14 cellular contexts compared by ENCODE assay signal in genomic region chr18:76720683-76721082, GRCh38.
A peak's percentile ranks its signal among the peaks of the same experiment; 100 is the strongest.
DNase-seq lines count a peak whose midpoint lies in the region; ATAC-seq and TF ChIP-seq lines count a peak whose summit lies in the region.
"Had no signal": no experiment of that assay in that cellular context is flagged by ENCODE, and none has a peak within 500 bp of the region (broad histone marks: within the 10 kb centered on the region; RNA-seq: fewer than 3 reads in every experiment).

No MANE protein-coding gene starts in this region.

- no peak overlapping the region for H3K27ac ChIP-seq in GM23338 (ENCODE audit: low read depth)
- no peak overlapping the region for H3K27ac ChIP-seq in mesenchymal stem cell (ENCODE audit: low read length, poor library complexity, severe bottlenecking)
- H3K27ac ChIP-seq: heart right ventricle, parathyroid adenoma had no signal

- POLR2A ChIA-PET in naive thymus-derived CD8-positive, alpha-beta T cell (lab: Charles Lee), result interaction anchor here (0.8 to 1.4 kb wide), 3 partner anchors 11 to 1692 kb away, joined by 3 to 4 read pairs (median 3); partner anchors contain the start of gene ZNF236

- no peaks in the 10 kb centered on the region for H3K9me3 ChIP-seq in Loucy (ENCODE audit: insufficient read depth, low read depth, low read length)
- no peaks in the 10 kb centered on the region for H3K9me3 ChIP-seq in mesenchymal stem cell (ENCODE audit: control insufficient read depth, low read length)
- H3K9me3 ChIP-seq: HAP-1, heart right ventricle had no signal

- no peaks in the 10 kb centered on the region for H3K36me3 ChIP-seq in Loucy (ENCODE audit: insufficient read depth, low read length)
- H3K36me3 ChIP-seq in GM23338 (ENCODE audit: insufficient read depth), result no peaks in the 10 kb centered on the region
- no peaks in the 10 kb centered on the region for H3K36me3 ChIP-seq in mesenchymal stem cell (ENCODE audit: control insufficient read depth in 1 of 2, insufficient read depth in 2 of 2, low read depth in 1 of 2, low read length in 2 of 2)
- H3K36me3 ChIP-seq: HAP-1, heart right ventricle had no signal

- H3K4me2 ChIP-seq in Loucy (ENCODE audit: low read depth, low read length, poor library complexity, severe bottlenecking) (peak overlapping the region; percentile 66), GM23338 (no peak overlapping the region), mesenchymal stem cell (ENCODE audit: low read length, poor library complexity, severe bottlenecking) (no peak overlapping the region)

- no peak overlapping the region for H2BK12ac ChIP-seq in mesenchymal stem cell (ENCODE audit: low read length in 2 of 2)

- no peak overlapping the region for H2BK120ac ChIP-seq in mesenchymal stem cell (ENCODE audit: low read depth, low read length)

- H2BK15ac ChIP-seq in mesenchymal stem cell (ENCODE audit: low read depth, poor library complexity, severe bottlenecking), result no peak overlapping the region

- no peak overlapping the region for H2BK5ac ChIP-seq in mesenchymal stem cell (ENCODE audit: low read depth, low read length, poor library complexity, severe bottlenecking)

- peaks cover 29% of the 10 kb centered on the region for H3K4me1 ChIP-seq in Loucy (ENCODE audit: insufficient read depth, low read length, poor library complexity, severe bottlenecking)
- H3K4me1 ChIP-seq in GM23338 (ENCODE audit: insufficient read depth), result no peaks in the 10 kb centered on the region
- no peaks in the 10 kb centered on the region for H3K4me1 ChIP-seq in mesenchymal stem cell (ENCODE audit: control insufficient read depth, insufficient read depth, low read depth, low read length)
- H3K4me1 ChIP-seq: HAP-1, heart right ventricle, parathyroid adenoma had no signal

- H3K36me3 Mint-ChIP-seq in activated T-cell treated with anti-CD3 and anti-CD28 coated beads, Interleukin-2, amount 50 U/mL, for 4 hours (ENCODE audit: insufficient read depth), result no peaks in the 10 kb centered on the region
- no peaks in the 10 kb centered on the region for H3K36me3 Mint-ChIP-seq in activated naive CD8-positive, alpha-beta T cell treated with anti-CD3 and anti-CD28 coated beads for 36 hours
- H3K36me3 Mint-ChIP-seq in naive thymus-derived CD8-positive, alpha-beta T cell, result no peaks in the 10 kb centered on the region
- no peaks in the 10 kb centered on the region for H3K36me3 Mint-ChIP-seq in GM23338 (ENCODE audit: low read depth)

- H3F3A ChIP-seq in Loucy (ENCODE audit: low read depth) (peaks cover 7% of the 10 kb centered on the region), GM23338 (replicated peaks; ENCODE audit: low read depth) (no peaks in the 10 kb centered on the region)

- WGBS in mesenchymal stem cell, result 98% methylated on average over 2 of the region's 5 CpGs

- peaks cover 49% of the 10 kb centered on the region for H3K4me1 Mint-ChIP-seq in activated T-cell treated with anti-CD3 and anti-CD28 coated beads, Interleukin-2, amount 50 U/mL, for 4 hours (ENCODE audit: low read depth)
- peaks cover 32% of the 10 kb centered on the region for H3K4me1 Mint-ChIP-seq in activated naive CD8-positive, alpha-beta T cell treated with anti-CD3 and anti-CD28 coated beads for 36 hours
- peaks cover 28 to 52% (median 41%) of the 10 kb centered on the region in 4 donors for H3K4me1 Mint-ChIP-seq in naive thymus-derived CD8-positive, alpha-beta T cell
- no peaks in the 10 kb centered on the region for H3K4me1 Mint-ChIP-seq in GM23338

- H3K9me3 Mint-ChIP-seq in activated T-cell treated with anti-CD3 and anti-CD28 coated beads, Interleukin-2, amount 50 U/mL, for 4 hours, result no peaks in the 10 kb centered on the region
- no peaks in the 10 kb centered on the region for H3K9me3 Mint-ChIP-seq in activated naive CD8-positive, alpha-beta T cell treated with anti-CD3 and anti-CD28 coated beads for 36 hours
- H3K9me3 Mint-ChIP-seq in naive thymus-derived CD8-positive, alpha-beta T cell, result no peaks in the 10 kb centered on the region
- no peaks in the 10 kb centered on the region for H3K9me3 Mint-ChIP-seq in GM23338

- H3K27me3 Mint-ChIP-seq in activated T-cell treated with anti-CD3 and anti-CD28 coated beads, Interleukin-2, amount 50 U/mL, for 4 hours (ENCODE audit: low read depth), result no peaks in the 10 kb centered on the region
- peaks cover 46% of the 10 kb centered on the region for H3K27me3 Mint-ChIP-seq in activated naive CD8-positive, alpha-beta T cell treated with anti-CD3 and anti-CD28 coated beads for 36 hours
- peaks cover 2 to 20% (median 8%) of the 10 kb centered on the region in 5 donors for H3K27me3 Mint-ChIP-seq in naive thymus-derived CD8-positive, alpha-beta T cell
- peaks cover 3% of the 10 kb centered on the region for H3K27me3 Mint-ChIP-seq in GM23338 (ENCODE audit: insufficient read depth, low read depth, poor library complexity)

- H2AK5ac ChIP-seq in mesenchymal stem cell (ENCODE audit: low read length, severe bottlenecking), result no peak overlapping the region

- no peaks in the 10 kb centered on the region for H3K79me2 ChIP-seq in Loucy (ENCODE audit: insufficient read depth, low read length)
- H3K79me2 ChIP-seq in GM23338 (replicated peaks; ENCODE audit: insufficient read depth), result no peaks in the 10 kb centered on the region
- H3K79me2 ChIP-seq: parathyroid adenoma had no signal

- H3K79me1 ChIP-seq in mesenchymal stem cell (replicated peaks; ENCODE audit: low read length, poor library complexity, severe bottlenecking), result no peaks in the 10 kb centered on the region

- peak overlapping the region; percentile 50 for H3K4me3 Mint-ChIP-seq in activated T-cell treated with anti-CD3 and anti-CD28 coated beads, Interleukin-2, amount 50 U/mL, for 4 hours
- H3K4me3 Mint-ChIP-seq in activated naive CD8-positive, alpha-beta T cell treated with anti-CD3 and anti-CD28 coated beads for 36 hours, result peak overlapping the region; percentile 48
- peak overlapping the region; percentile 71 to 85 (median 82) for H3K4me3 Mint-ChIP-seq in naive thymus-derived CD8-positive, alpha-beta T cell
- H3K4me3 Mint-ChIP-seq in GM23338, result no peak overlapping the region

- no peak overlapping the region for H3K27ac Mint-ChIP-seq in activated naive CD8-positive, alpha-beta T cell treated with anti-CD3 and anti-CD28 coated beads for 36 hours
- peak overlapping the region in 2 of 10 donors; percentile 26 to 51 for H3K27ac Mint-ChIP-seq in naive thymus-derived CD8-positive, alpha-beta T cell
- no peak overlapping the region for H3K27ac Mint-ChIP-seq in GM23338

- peaks cover 4% of the 10 kb centered on the region for H4K20me1 ChIP-seq in Loucy (ENCODE audit: insufficient read depth, low read length, poor library complexity, severe bottlenecking)
- H4K20me1 ChIP-seq in GM23338 (replicated peaks; ENCODE audit: insufficient read depth), result no peaks in the 10 kb centered on the region

- no peak overlapping the region for H4K8ac ChIP-seq in mesenchymal stem cell (ENCODE audit: low read length)

- H3K9ac ChIP-seq in Loucy (ENCODE audit: low read depth, low read length, poor library complexity, severe bottlenecking), result peak overlapping the region; percentile 19
- H3K9ac ChIP-seq in mesenchymal stem cell (ENCODE audit: low read length), result no peak overlapping the region
- H3K9ac ChIP-seq: parathyroid adenoma had no signal

- H4K91ac ChIP-seq in mesenchymal stem cell (ENCODE audit: low read length), result no peak overlapping the region

- H2AFZ ChIP-seq in Loucy (ENCODE audit: low read length) (no peak overlapping the region), GM23338 (no peak overlapping the region), mesenchymal stem cell (ENCODE audit: low read depth, low read length) (no peak overlapping the region)
- H2AFZ ChIP-seq: parathyroid adenoma had no signal

- TF ChIP-seq CTCF in Loucy (conservative IDR thresholded peaks at IDR 0.05; ENCODE audit: low read length) (no peak), GM23338 (conservative IDR thresholded peaks at IDR 0.05; ENCODE audit: low read depth in 2 of 2) (no peak)

- H3K23ac ChIP-seq in mesenchymal stem cell (ENCODE audit: low read length in 2 of 2), result no peak overlapping the region

- no peak overlapping the region for H3K14ac ChIP-seq in mesenchymal stem cell (ENCODE audit: low read length in 2 of 2)

- no peak overlapping the region for H3K18ac ChIP-seq in mesenchymal stem cell (ENCODE audit: low read depth in 1 of 2, low read length in 2 of 2)

- DNase-seq in activated T-cell treated with anti-CD3 and anti-CD28 coated beads, Interleukin-2, amount 50 U/mL, for 4 hours, result no peak
- DNase-seq in activated T-cell treated with anti-CD3 and anti-CD28 coated beads, Interleukin-2, amount 50 U/mL, for 1 hour, result no peak
- no peak for DNase-seq in activated naive CD8-positive, alpha-beta T cell treated with anti-CD3 and anti-CD28 coated beads for 36 hours
- DNase-seq in naive thymus-derived CD8-positive, alpha-beta T cell, result no peak
- DNase-seq in GM23338 (ENCODE audit: low spot score), result no peak
- DNase-seq in stimulated activated CD4-positive, alpha-beta T cell treated with anti-CD3 and anti-CD28 coated beads, Interleukin-4, amount 100 ng/mL, for 1 hour, result no peak
- no peak for DNase-seq in mesenchymal stem cell
- DNase-seq: DMS79, heart right ventricle, NCI-H1436 treated with DMSO at 0.1 percent for 48 hours, NCI-H446 treated with DMSO at 0.1 percent for 48 hours had no signal

- ATAC-seq in activated T-cell treated with anti-CD3 and anti-CD28 coated beads, Interleukin-2, amount 50 U/mL, for 4 hours, result no peak
- no peak for ATAC-seq in naive thymus-derived CD8-positive, alpha-beta T cell
- no peak for ATAC-seq in GM23338

- H3K4me3 ChIP-seq in Loucy (ENCODE audit: low read length, poor library complexity, severe bottlenecking) (peak overlapping the region; percentile 46), GM23338 (no peak overlapping the region), mesenchymal stem cell (ENCODE audit: insufficient read depth in 1 of 2, low read depth in 1 of 2, low read length in 2 of 2) (no peak overlapping the region)
- H3K4me3 ChIP-seq: HAP-1, heart right ventricle had no signal

- H3K27me3 ChIP-seq in Loucy (ENCODE audit: insufficient read depth, low read length, poor library complexity, severe bottlenecking) (no peaks in the 10 kb centered on the region), GM23338 (ENCODE audit: insufficient read depth) (no peaks in the 10 kb centered on the region), mesenchymal stem cell (ENCODE audit: control insufficient read depth in 1 of 2, insufficient read depth in 1 of 2, low read length in 2 of 2) (peaks cover 0 to 10% of the 10 kb centered on the region in 2 experiments)

- H3K9me2 ChIP-seq in Loucy (replicated peaks; ENCODE audit: low read depth, low read length) (no peaks in the 10 kb centered on the region), GM23338 (ENCODE audit: insufficient read depth) (no peaks in the 10 kb centered on the region)

- H3K4ac ChIP-seq in mesenchymal stem cell (ENCODE audit: low read depth in 1 of 2, low read length in 2 of 2), result no peak overlapping the region

TF ChIP-seq in GM23338, 12 proteins besides CTCF, POLR2A, EP300 and RAD21 (continues in another document):
- TF ChIP-seq CREB1 (CRISPR knock-in tag; IDR thresholded peaks at IDR 0.05; ENCODE audit: low read depth), result no peak
